In genomic region chr1:230235876-230236275, GRCh38 we compare ENCODE assay signal across 22 cellular contexts.
"Had no signal": no experiment of that assay in that cellular context is flagged by ENCODE, and none has a peak within 500 bp of the region (broad histone marks: within the 10 kb centered on the region; RNA-seq: fewer than 3 reads in every experiment).

No MANE protein-coding gene starts in this region.

- H3K27me3 ChIP-seq: MG63, SJSA1 had no signal

- ATAC-seq: HepG2 had no signal

- H3K9ac ChIP-seq: SK-N-SH had no signal

- DNase-seq: IMR-90, Karpas-422, KG1, MG63, NCI-H1092 treated with DMSO at 0.1 percent for 48 hours, NCI-H1436, NCI-H2029, NCI-H2081 treated with DMSO at 0.1 percent for 48 hours, NCI-H2171, NCI-H226, NCI-H446, NCI-H510A, NCI-H524 treated with DMSO at 0.1 percent for 48 hours, NCI-H774, Right ventricle myocardium superior, RPMI8226, SIG-M5, SK-N-SH, SW 1271 had no signal

- FAIRE-seq: HepG2, RCC 7860 had no signal

- H3K9me3 ChIP-seq: SJSA1, SK-N-SH had no signal

- H3K4me3 ChIP-seq: MG63, SJSA1 had no signal

- H3K4me2 ChIP-seq: SK-N-SH had no signal

- H3K4me1 ChIP-seq: SJSA1 had no signal

- H3K27ac ChIP-seq: SJSA1 had no signal
